Comparison of ENCODE assay signal across 22 cellular contexts in the genomic region with DNA sequence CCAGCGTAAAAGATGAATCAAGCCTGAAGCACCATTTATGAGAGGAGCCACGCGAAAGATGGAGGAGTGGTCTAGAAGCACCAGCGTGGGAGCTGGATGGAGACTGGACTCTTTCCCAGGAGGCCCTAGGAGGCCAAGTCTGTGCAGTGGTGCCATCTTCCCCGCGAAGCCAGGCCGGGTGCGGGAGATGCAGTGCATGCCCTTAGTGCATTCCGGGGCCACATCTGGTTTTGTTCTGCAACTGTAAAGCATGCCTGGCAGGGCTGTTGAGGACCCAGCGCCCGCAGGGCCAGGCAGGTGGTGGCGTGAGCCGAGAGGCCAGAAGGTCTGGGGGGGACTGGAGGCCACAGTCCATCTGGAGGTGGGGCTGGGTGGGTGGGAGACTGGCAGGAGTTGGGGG.
"Had no signal": no experiment of that assay in that cellular context is flagged by ENCODE, and none has a peak within 500 bp of the region (broad histone marks: within the 10 kb centered on the region; RNA-seq: fewer than 3 reads in every experiment).

No MANE protein-coding gene starts in this region.

- H3K9me3 ChIP-seq: breast epithelium, MG63, Peyer's patch had no signal

- H3K27me3 ChIP-seq: MG63, Peyer's patch had no signal

- H3K27me3 Mint-ChIP-seq: activated CD4-positive, alpha-beta T cell treated with anti-CD3 and anti-CD28 coated beads, Interleukin-2, amount 10 ng/mL, durations not matched to agents 7 days and 5 days; activated T-helper 17 cell treated with anti-CD3 and anti-CD28 coated beads, Interleukin-2, amount 50 U/mL, for 72 hours had no signal

- H3K4me1 Mint-ChIP-seq: activated CD4-positive, alpha-beta T cell treated with anti-CD3 and anti-CD28 coated beads, Interleukin-2, amount 10 ng/mL, durations not matched to agents 7 days and 5 days; activated T-helper 17 cell treated with anti-CD3 and anti-CD28 coated beads, Interleukin-2, amount 50 U/mL, for 72 hours; T-helper 17 cell had no signal

- H3K4me3 ChIP-seq: breast epithelium, MG63, Peyer's patch had no signal

- ATAC-seq: activated T-helper 17 cell treated with anti-CD3 and anti-CD28 coated beads, Interleukin-2, amount 50 U/mL, for 72 hours; T-helper 17 cell had no signal

- H3K27ac Mint-ChIP-seq: activated CD4-positive, alpha-beta memory T cell treated with anti-CD3 and anti-CD28 coated beads for 36 hours; activated CD4-positive, alpha-beta T cell treated with anti-CD3 and anti-CD28 coated beads, Interleukin-2, amount 10 ng/mL, durations not matched to agents 7 days and 5 days; activated naive CD4-positive, alpha-beta T cell treated with anti-CD3 and anti-CD28 coated beads for 36 hours; activated naive CD8-positive, alpha-beta T cell; activated T-helper 17 cell treated with anti-CD3 and anti-CD28 coated beads, Interleukin-2, amount 50 U/mL, for 72 hours; T-helper 17 cell had no signal

- H3K36me3 Mint-ChIP-seq: activated CD4-positive, alpha-beta memory T cell treated with anti-CD3 and anti-CD28 coated beads for 36 hours; activated naive CD8-positive, alpha-beta T cell had no signal

- H3K4me1 ChIP-seq: breast epithelium, Peyer's patch had no signal

- DNase-seq: activated CD4-positive, alpha-beta memory T cell treated with anti-CD3 and anti-CD28 coated beads for 36 hours; activated CD4-positive, alpha-beta T cell treated with anti-CD3 and anti-CD28 coated beads, Interleukin-2, amount 10 ng/mL, durations not matched to agents 7 days and 5 days; activated CD4-positive, CD25-positive, alpha-beta regulatory T cell; activated CD8-positive, alpha-beta memory T cell treated with anti-CD3 and anti-CD28 coated beads for 24 hours; activated gamma-delta T cell; activated naive CD4-positive, alpha-beta T cell treated with anti-CD3 and anti-CD28 coated beads for 36 hours; activated T-cell treated with anti-CD3 and anti-CD28 coated beads, Interleukin-2, amount 50 U/mL, for 48 hours; NCI-H1105; NCI-H1436; NCI-H1694 treated with DMSO at 0.1 percent for 48 hours; NCI-H2081; NCI-H510A treated with DMSO at 0.1 percent for 48 hours; NCI-H69; SHP77 treated with DMSO at 0.1 percent for 48 hours; T-helper 17 cell; T-helper 9 cell had no signal

- H3K4me3 Mint-ChIP-seq: activated CD4-positive, alpha-beta memory T cell treated with anti-CD3 and anti-CD28 coated beads for 36 hours; activated CD4-positive, alpha-beta T cell treated with anti-CD3 and anti-CD28 coated beads, Interleukin-2, amount 10 ng/mL, durations not matched to agents 7 days and 5 days; activated naive CD4-positive, alpha-beta T cell treated with anti-CD3 and anti-CD28 coated beads for 36 hours; activated naive CD8-positive, alpha-beta T cell; activated T-helper 17 cell treated with anti-CD3 and anti-CD28 coated beads, Interleukin-2, amount 50 U/mL, for 72 hours; T-helper 17 cell had no signal

- H3K9me3 Mint-ChIP-seq: activated CD4-positive, alpha-beta memory T cell treated with anti-CD3 and anti-CD28 coated beads for 36 hours; activated CD4-positive, alpha-beta T cell treated with anti-CD3 and anti-CD28 coated beads, Interleukin-2, amount 10 ng/mL, durations not matched to agents 7 days and 5 days; activated naive CD4-positive, alpha-beta T cell treated with anti-CD3 and anti-CD28 coated beads for 36 hours; activated T-helper 17 cell treated with anti-CD3 and anti-CD28 coated beads, Interleukin-2, amount 50 U/mL, for 72 hours had no signal

- H3K36me3 ChIP-seq: breast epithelium, MG63, Peyer's patch had no signal

- H3K27ac ChIP-seq: breast epithelium, Peyer's patch, RWPE1 had no signal
